12 cellular contexts compared by ENCODE assay signal in the genomic region with DNA sequence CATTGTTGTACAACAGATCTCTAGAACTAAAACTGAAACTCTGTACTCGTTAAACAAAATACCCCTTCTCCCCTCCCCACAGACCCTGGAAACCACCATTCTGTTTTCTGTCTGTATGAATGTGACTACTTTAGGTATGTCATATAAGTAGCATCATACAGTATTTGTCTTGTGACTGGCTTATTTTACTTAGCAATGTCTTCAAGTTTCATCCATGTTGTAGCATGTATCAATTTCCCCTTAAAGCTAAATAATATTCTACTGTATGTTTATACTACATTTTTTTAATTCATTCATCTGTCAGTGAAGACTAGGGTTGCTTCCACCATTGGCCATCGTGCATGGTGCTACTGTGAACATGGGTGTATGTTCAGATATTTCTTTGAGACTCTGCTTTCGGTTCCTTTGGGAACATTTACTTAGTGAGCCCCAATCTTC.
DNase-seq lines count a peak whose midpoint lies in the region; ATAC-seq and TF ChIP-seq lines count a peak whose summit lies in the region.
"Had no signal": no experiment of that assay in that cellular context is flagged by ENCODE, and none has a peak within 500 bp of the region (broad histone marks: within the 10 kb centered on the region; RNA-seq: fewer than 3 reads in every experiment).

No MANE protein-coding gene starts in this region.

- H3K4me3 ChIP-seq in breast epithelium = no peak overlapping the region

- H3K9me3 Mint-ChIP-seq in activated T-cell treated with anti-CD3 and anti-CD28 coated beads, Interleukin-2, amount 50 U/mL, for 4 hours = no peaks in the 10 kb centered on the region
- no peaks in the 10 kb centered on the region for H3K9me3 Mint-ChIP-seq in naive B cell
- H3K9me3 Mint-ChIP-seq: brain had no signal

- intact Hi-C loops in breast epithelium (cut with DNase I; ENCODE audit: low total_unique reads) = no loop called here

- H3K4me3 Mint-ChIP-seq in activated T-cell treated with anti-CD3 and anti-CD28 coated beads, Interleukin-2, amount 50 U/mL, for 4 hours = no peak overlapping the region
- peak overlapping the region in 1 of 8 donors; percentile 35 for H3K4me3 Mint-ChIP-seq in naive B cell
- H3K4me3 Mint-ChIP-seq: brain had no signal

- H3K27me3 ChIP-seq in breast epithelium = no peaks in the 10 kb centered on the region

- H3K27ac ChIP-seq in breast epithelium = no peak overlapping the region

- H3K36me3 ChIP-seq in breast epithelium = no peaks in the 10 kb centered on the region

- no peaks in the 10 kb centered on the region for H3K9me3 ChIP-seq in breast epithelium

- peaks cover 24% of the 10 kb centered on the region for H3K36me3 Mint-ChIP-seq in activated T-cell treated with anti-CD3 and anti-CD28 coated beads, Interleukin-2, amount 50 U/mL, for 4 hours (ENCODE audit: insufficient read depth)
- peaks cover 0 to 9% of the 10 kb centered on the region in 2 donors for H3K36me3 Mint-ChIP-seq in naive B cell

- H3K27ac Mint-ChIP-seq in naive B cell = peak overlapping the region; percentile 16 to 96 (median 74)
- H3K27ac Mint-ChIP-seq: brain had no signal

- peak; percentile 81 to 90 for ATAC-seq in activated T-cell treated with anti-CD3 and anti-CD28 coated beads, Interleukin-2, amount 50 U/mL, for 4 hours
- ATAC-seq in GM21529 (IDR thresholded peaks at IDR 0.05; ENCODE audit: unreplicated experiment) (peak; percentile 95), HG03097 (IDR thresholded peaks at IDR 0.05; ENCODE audit: low FRiP score, unreplicated experiment) (peak; percentile 72), naive B cell (ENCODE audit: low read depth in 2 of 2) (peak; percentile 71 to 97)

- no peak for TF ChIP-seq POLR2A in breast epithelium (IDR thresholded peaks at IDR 0.05)

- no peak for TF ChIP-seq CTCF in breast epithelium (IDR thresholded peaks at IDR 0.05)

- peaks cover 13% of the 10 kb centered on the region for H3K4me1 Mint-ChIP-seq in activated T-cell treated with anti-CD3 and anti-CD28 coated beads, Interleukin-2, amount 50 U/mL, for 4 hours (ENCODE audit: low read depth)
- peaks cover 11 to 20% (median 17%) of the 10 kb centered on the region in 3 donors for H3K4me1 Mint-ChIP-seq in naive B cell

- H3K4me1 ChIP-seq in breast epithelium = no peaks in the 10 kb centered on the region

- DNase-seq in activated T-cell treated with anti-CD3 and anti-CD28 coated beads, Interleukin-2, amount 50 U/mL, for 4 hours = no peak
- no peak for DNase-seq in activated T-cell treated with anti-CD3 and anti-CD28 coated beads, Interleukin-2, amount 50 U/mL, for 1 hour
- DNase-seq in naive B cell = peak; percentile 13
- no peak for DNase-seq in breast epithelium (ENCODE audit: low spot score in 2 of 2)
- no peak for DNase-seq in iPS-NIHi11 (ENCODE audit: low spot score)
- DNase-seq in cerebellum (ENCODE audit: low spot score) = no peak
- DNase-seq: erythroblast; NCI-H526; stimulated activated naive CD4-positive, alpha-beta T cell had no signal

- no peaks in the 10 kb centered on the region for H3K27me3 Mint-ChIP-seq in activated T-cell treated with anti-CD3 and anti-CD28 coated beads, Interleukin-2, amount 50 U/mL, for 4 hours (ENCODE audit: low read depth)
- no peaks in the 10 kb centered on the region for H3K27me3 Mint-ChIP-seq in naive B cell
- H3K27me3 Mint-ChIP-seq: brain had no signal
